2 cellular contexts compared by ENCODE assay signal in the genomic region with DNA sequence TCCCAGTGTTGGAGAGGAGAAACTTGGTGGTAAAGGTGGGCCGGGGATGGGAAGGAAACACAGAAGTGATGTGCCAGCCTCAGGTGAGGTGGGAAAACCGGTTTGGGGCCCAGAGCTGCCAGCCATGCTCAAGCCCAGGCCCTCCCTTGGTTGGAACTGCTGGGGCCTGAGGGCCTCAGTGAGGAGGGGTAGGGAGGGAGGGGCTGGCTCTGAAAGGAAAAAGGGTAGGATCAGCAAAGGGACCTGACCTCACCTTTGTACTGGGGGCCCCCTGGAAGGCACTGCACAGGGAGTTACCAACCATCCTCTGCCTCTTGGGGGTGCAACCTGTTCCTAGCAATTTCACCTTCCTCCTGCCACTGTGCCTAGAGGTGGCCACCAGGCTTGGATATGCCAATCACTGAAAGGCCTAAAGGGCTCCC.
TF ChIP-seq lines count a peak whose summit lies in the region.

No MANE protein-coding gene starts in this region.

TF ChIP-seq in SK-N-SH, 30 proteins besides CTCF, POLR2A, EP300 and RAD21 (continued from another document):
- TF ChIP-seq REST (IDR thresholded peaks at IDR 0.05; ENCODE audit: low read depth, low read length), result no peak
- no peak for TF ChIP-seq FOXJ3 (CRISPR knock-in tag; IDR thresholded peaks at IDR 0.05)
- TF ChIP-seq CHD2 (IDR thresholded peaks at IDR 0.05; ENCODE audit: low read length, partially characterized antibody), result no peak
- no peak for TF ChIP-seq MXI1 (IDR thresholded peaks at IDR 0.05; ENCODE audit: low read depth, low read length)
- TF ChIP-seq, protein P1, sequence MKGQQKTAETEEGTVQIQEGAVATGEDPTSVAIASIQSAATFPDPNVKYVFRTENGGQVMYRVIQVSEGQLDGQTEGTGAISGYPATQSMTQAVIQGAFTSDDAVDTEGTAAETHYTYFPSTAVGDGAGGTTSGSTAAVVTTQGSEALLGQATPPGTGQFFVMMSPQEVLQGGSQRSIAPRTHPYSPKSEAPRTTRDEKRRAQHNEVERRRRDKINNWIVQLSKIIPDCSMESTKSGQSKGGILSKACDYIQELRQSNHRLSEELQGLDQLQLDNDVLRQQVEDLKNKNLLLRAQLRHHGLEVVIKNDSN (IDR thresholded peaks at IDR 0.05; ENCODE audit: borderline replicate concordance, low read depth), result no peak
- no peak for TF ChIP-seq RXRA (IDR thresholded peaks at IDR 0.05; ENCODE audit: borderline replicate concordance, low read depth)
- TF ChIP-seq YY1 (IDR thresholded peaks at IDR 0.05; ENCODE audit: low read depth), result no peak
- TF ChIP-seq EZH2phosphoT487 (IDR thresholded peaks at IDR 0.05; ENCODE audit: borderline replicate concordance, low read depth), result no peak
- no peak for TF ChIP-seq GABPA (IDR thresholded peaks at IDR 0.05; ENCODE audit: low read depth)
- TF ChIP-seq RFX5 (IDR thresholded peaks at IDR 0.05; ENCODE audit: low read length), result no peak
- no peak for TF ChIP-seq TCF12 (IDR thresholded peaks at IDR 0.05)
- no peak for TF ChIP-seq ZBTB33 (IDR thresholded peaks at IDR 0.05; ENCODE audit: borderline replicate concordance, low read depth)
- TF ChIP-seq RCOR1 (IDR thresholded peaks at IDR 0.05; ENCODE audit: low read length), result no peak
- no peak for TF ChIP-seq SIN3A (IDR thresholded peaks at IDR 0.05; ENCODE audit: borderline replicate concordance, low read depth, low read length)
- no peak for TF ChIP-seq NFIC (IDR thresholded peaks at IDR 0.05; ENCODE audit: borderline replicate concordance)

TF ChIP-seq in SK-N-SH treated with all-trans-retinoic acid at 6 μM for 48 hours, 23 proteins besides CTCF, POLR2A, EP300 and RAD21 (continued from another document):
- TF ChIP-seq CREB5 (CRISPR knock-in tag; IDR thresholded peaks at IDR 0.05; ENCODE audit: low read depth) (no peak), ISL1 (CRISPR knock-in tag; IDR thresholded peaks at IDR 0.05) (no peak), TCF4 (CRISPR knock-in tag; IDR thresholded peaks at IDR 0.05; ENCODE audit: borderline replicate concordance) (no peak), OSR1 (CRISPR knock-in tag; IDR thresholded peaks at IDR 0.05) (no peak), GLIS3 (CRISPR knock-in tag; IDR thresholded peaks at IDR 0.05) (no peak)
- TF ChIP-seq, protein P2, sequence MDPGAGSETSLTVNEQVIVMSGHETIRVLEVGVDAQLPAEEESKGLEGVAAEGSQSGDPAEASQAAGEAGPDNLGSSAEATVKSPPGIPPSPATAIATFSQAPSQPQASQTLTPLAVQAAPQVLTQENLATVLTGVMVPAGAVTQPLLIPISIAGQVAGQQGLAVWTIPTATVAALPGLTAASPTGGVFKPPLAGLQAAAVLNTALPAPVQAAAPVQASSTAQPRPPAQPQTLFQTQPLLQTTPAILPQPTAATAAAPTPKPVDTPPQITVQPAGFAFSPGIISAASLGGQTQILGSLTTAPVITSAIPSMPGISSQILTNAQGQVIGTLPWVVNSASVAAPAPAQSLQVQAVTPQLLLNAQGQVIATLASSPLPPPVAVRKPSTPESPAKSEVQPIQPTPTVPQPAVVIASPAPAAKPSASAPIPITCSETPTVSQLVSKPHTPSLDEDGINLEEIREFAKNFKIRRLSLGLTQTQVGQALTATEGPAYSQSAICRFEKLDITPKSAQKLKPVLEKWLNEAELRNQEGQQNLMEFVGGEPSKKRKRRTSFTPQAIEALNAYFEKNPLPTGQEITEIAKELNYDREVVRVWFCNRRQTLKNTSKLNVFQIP (CRISPR knock-in tag; IDR thresholded peaks at IDR 0.05; ENCODE audit: borderline replicate concordance, low read depth), result no peak
- TF ChIP-seq, protein P3, sequence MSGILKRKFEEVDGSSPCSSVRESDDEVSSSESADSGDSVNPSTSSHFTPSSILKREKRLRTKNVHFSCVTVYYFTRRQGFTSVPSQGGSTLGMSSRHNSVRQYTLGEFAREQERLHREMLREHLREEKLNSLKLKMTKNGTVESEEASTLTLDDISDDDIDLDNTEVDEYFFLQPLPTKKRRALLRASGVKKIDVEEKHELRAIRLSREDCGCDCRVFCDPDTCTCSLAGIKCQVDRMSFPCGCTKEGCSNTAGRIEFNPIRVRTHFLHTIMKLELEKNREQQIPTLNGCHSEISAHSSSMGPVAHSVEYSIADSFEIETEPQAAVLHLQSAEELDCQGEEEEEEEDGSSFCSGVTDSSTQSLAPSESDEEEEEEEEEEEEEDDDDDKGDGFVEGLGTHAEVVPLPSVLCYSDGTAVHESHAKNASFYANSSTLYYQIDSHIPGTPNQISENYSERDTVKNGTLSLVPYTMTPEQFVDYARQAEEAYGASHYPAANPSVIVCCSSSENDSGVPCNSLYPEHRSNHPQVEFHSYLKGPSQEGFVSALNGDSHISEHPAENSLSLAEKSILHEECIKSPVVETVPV (CRISPR knock-in tag; IDR thresholded peaks at IDR 0.05), result no peak
